In genomic region chr10:87216104-87216503, GRCh38 we compare ENCODE assay signal across 7 cellular contexts. TPM values are rescaled to one million over a fixed set of nuclear protein-coding genes. Genes with fewer than 3 reads are reported as not detected.
DNase-seq lines count a peak whose midpoint lies in the region; ATAC-seq and TF ChIP-seq lines count a peak whose summit lies in the region.
"Not testable (repeated sequence)": the region's sequence is repeated elsewhere in the genome, so short reads cannot be mapped to it uniquely, and the experiment has no call there.

No MANE protein-coding gene starts in this region.

- H3K4me3 ChIP-seq in gastroesophageal sphincter; right cardiac atrium (ENCODE audit: low read length); lower lobe of right lung; transverse colon: not testable (repeated sequence)

- not testable (repeated sequence) for H3K27ac Mint-ChIP-seq in activated CD4-positive, alpha-beta T cell treated with anti-CD3 and anti-CD28 coated beads, Interleukin-2, amount 10 ng/mL, durations not matched to agents 24 days and 14 days
- peak overlapping the region; percentile 71 for H3K27ac Mint-ChIP-seq in neural crest cell (ENCODE audit: unreplicated experiment)

- not testable (repeated sequence) for H3K9me3 ChIP-seq in gastroesophageal sphincter; right cardiac atrium (ENCODE audit: control insufficient read depth, low read length); lower lobe of right lung; transverse colon

- not testable (repeated sequence) for TF ChIP-seq CTCF in gastroesophageal sphincter (IDR thresholded peaks at IDR 0.05); lower lobe of right lung (IDR thresholded peaks at IDR 0.05); neural crest cell (conservative IDR thresholded peaks at IDR 0.05); transverse colon (IDR thresholded peaks at IDR 0.05)

- ATAC-seq in gastroesophageal sphincter (peak; percentile 70), right cardiac atrium (peak; percentile 73 to 78), lower lobe of right lung (peak; percentile 57 to 73)

- 79% methylated on average over 7 of the region's 11 CpGs; no CpG with 5 or more reads in 1 of the 2 donors for WGBS in gastroesophageal sphincter (ENCODE audit: low coverage in 1 of 2), 2 donors
- WGBS in right cardiac atrium, result 63% methylated on average over 11 of the region's 11 CpGs
- 37% methylated on average over 11 of the region's 11 CpGs; no CpG with 5 or more reads in 1 of the 2 donors for WGBS in transverse colon (ENCODE audit: low coverage in 1 of 2), 2 donors

- TF ChIP-seq POLR2A in gastroesophageal sphincter (IDR thresholded peaks at IDR 0.05); transverse colon (IDR thresholded peaks at IDR 0.05): not testable (repeated sequence)

- peaks cover 20% of the 10 kb centered on the region for H3K4me1 Mint-ChIP-seq in activated CD4-positive, alpha-beta T cell treated with anti-CD3 and anti-CD28 coated beads, Interleukin-2, amount 10 ng/mL, durations not matched to agents 24 days and 14 days
- not testable (repeated sequence) for H3K4me1 Mint-ChIP-seq in neural crest cell

- in situ Hi-C loops in transverse colon (cut with MboI; ENCODE audit: low pct_ligation_motif_present in 1 of 4, low pct_unique_long_range_greater_than_20kb in 1 of 4, low sequenced_read_pairs in 3 of 4), result not testable (repeated sequence)

- intact Hi-C loops in activated CD4-positive, alpha-beta T cell treated with anti-CD3 and anti-CD28 coated beads, Interleukin-2, amount 10 ng/mL, durations not matched to agents 24 days and 14 days (cut with micrococcal nuclease); right cardiac atrium (cut with DNase I); lower lobe of right lung (cut with DNase I); transverse colon (cut with DNase I; ENCODE audit: low total_unique reads): not testable (repeated sequence)

- not testable (repeated sequence) for H3K27me3 Mint-ChIP-seq in activated CD4-positive, alpha-beta T cell treated with anti-CD3 and anti-CD28 coated beads, Interleukin-2, amount 10 ng/mL, durations not matched to agents 24 days and 14 days; neural crest cell (ENCODE audit: low read depth)

- DNase-seq in GDM1 (lab: John Stamatoyannopoulos, UW) (peak; percentile 50), right cardiac atrium (peak; percentile 45 to 81 (median 76)), lower lobe of right lung (peak; percentile 54), transverse colon (peak; percentile 59)
- DNase-seq in activated CD4-positive, alpha-beta T cell treated with anti-CD3 and anti-CD28 coated beads, Interleukin-2, amount 10 ng/mL, durations not matched to agents 24 days and 14 days, result peak; percentile 54
- DNase-seq in neural crest cell (ENCODE audit: low read depth, low spot score), result not testable (repeated sequence)

- not testable (repeated sequence) for H3K36me3 Mint-ChIP-seq in activated CD4-positive, alpha-beta T cell treated with anti-CD3 and anti-CD28 coated beads, Interleukin-2, amount 10 ng/mL, durations not matched to agents 24 days and 14 days (ENCODE audit: low read depth); neural crest cell (ENCODE audit: low read depth)

- H3K9me3 Mint-ChIP-seq in activated CD4-positive, alpha-beta T cell treated with anti-CD3 and anti-CD28 coated beads, Interleukin-2, amount 10 ng/mL, durations not matched to agents 24 days and 14 days; neural crest cell: not testable (repeated sequence)

- H3K36me3 ChIP-seq in gastroesophageal sphincter, lower lobe of right lung, transverse colon: not testable (repeated sequence)

- H3K4me1 ChIP-seq in gastroesophageal sphincter; right cardiac atrium (ENCODE audit: control insufficient read depth, insufficient read depth, low read length); lower lobe of right lung; transverse colon: not testable (repeated sequence)

- H3K27ac ChIP-seq in gastroesophageal sphincter, result peak overlapping the region in 1 of 4 donors; percentile 12
- H3K27ac ChIP-seq in right cardiac atrium (ENCODE audit: low read length); transverse colon: not testable (repeated sequence)
- H3K27ac ChIP-seq in lower lobe of right lung, result peak overlapping the region; percentile 31

- TF ChIP-seq EP300 in gastroesophageal sphincter (IDR thresholded peaks at IDR 0.05); transverse colon (IDR thresholded peaks at IDR 0.05; ENCODE audit: low read depth): not testable (repeated sequence)

- not testable (repeated sequence) for H3K27me3 ChIP-seq in gastroesophageal sphincter; right cardiac atrium (ENCODE audit: control insufficient read depth, insufficient read depth); lower lobe of right lung (ENCODE audit: low read depth); transverse colon

- not testable (repeated sequence) for H3K4me3 Mint-ChIP-seq in activated CD4-positive, alpha-beta T cell treated with anti-CD3 and anti-CD28 coated beads, Interleukin-2, amount 10 ng/mL, durations not matched to agents 24 days and 14 days; neural crest cell

RNA-seq across cellular contexts. Expression of gene NUTM2A, which starts 9.1 kb away (rescaled TPM):
- total RNA-seq in activated CD4-positive, alpha-beta T cell treated with anti-CD3 and anti-CD28 coated beads, Interleukin-2, amount 10 ng/mL, durations not matched to agents 24 days and 14 days, result 0.12 TPM in 1 of 2 replicates, not detected in the other
- 1 to 10 TPM in 3 of 4 donors, under 1 TPM in 1; 0.27 to 4.0 (median 2.4) TPM for total RNA-seq in gastroesophageal sphincter
- 1 to 10 TPM; 2.1 to 4.1 (median 2.5) TPM for total RNA-seq in right cardiac atrium
- 2.4 TPM for polyA plus RNA-seq in right cardiac atrium
- total RNA-seq in lower lobe of right lung, result 2.3 TPM
- total RNA-seq in neural crest cell, result 3.0 and 3.7 TPM in 2 replicates
- total RNA-seq in transverse colon, result 1 to 10 TPM in 3 of 4 donors, under 1 TPM in 1; 0.80 to 3.0 (median 2.4) TPM
